ENCODE assay signal across 21 cellular contexts in genomic region chr5:151647320-151647861, GRCh38. TPM values are rescaled to one million over a fixed set of nuclear protein-coding genes. Genes with fewer than 3 reads are reported as not detected.
DNase-seq lines count a peak whose midpoint lies in the region; ATAC-seq and TF ChIP-seq lines count a peak whose summit lies in the region.
"Had no signal": no experiment of that assay in that cellular context is flagged by ENCODE, and none has a peak within 500 bp of the region (broad histone marks: within the 10 kb centered on the region; RNA-seq: fewer than 3 reads in every experiment).

No MANE protein-coding gene starts in this region.

- no peaks in the 10 kb centered on the region for H3K27me3 ChIP-seq in naive thymus-derived CD4-positive, alpha-beta T cell (ENCODE audit: control insufficient read depth in 2 of 2, insufficient read depth in 2 of 2, low read length in 2 of 2)
- no peaks in the 10 kb centered on the region for H3K27me3 ChIP-seq in suprapubic skin

- TF ChIP-seq CTCF in suprapubic skin (IDR thresholded peaks at IDR 0.05): no peak

- TF ChIP-seq POLR2A in suprapubic skin (IDR thresholded peaks at IDR 0.05): no peak

- 75% methylated on average over 5 of the region's 5 CpGs for WGBS in suprapubic skin

- no peaks in the 10 kb centered on the region for H3K4me1 ChIP-seq in naive thymus-derived CD4-positive, alpha-beta T cell (ENCODE audit: control insufficient read depth in 2 of 2, insufficient read depth in 2 of 2, low read length in 2 of 2)
- H3K4me1 ChIP-seq in suprapubic skin: peaks cover 35% of the 10 kb centered on the region

- no peaks in the 10 kb centered on the region for H3K9me3 Mint-ChIP-seq in activated T-helper 17 cell treated with anti-CD3 and anti-CD28 coated beads, Interleukin-2, amount 50 U/mL, for 72 hours
- H3K9me3 Mint-ChIP-seq in naive thymus-derived CD4-positive, alpha-beta T cell: no peaks in the 10 kb centered on the region
- H3K9me3 Mint-ChIP-seq: HFFc6; natural killer cell treated with Interleukin-12 subunit alpha and Interleukin-12 subunit beta and Interleukin-15 and Interleukin-18, amount 100 ng/mL, for 72 hours; T-cell had no signal

- TF ChIP-seq EP300 in suprapubic skin (IDR thresholded peaks at IDR 0.05): no peak

- H3K27ac ChIP-seq in naive thymus-derived CD4-positive, alpha-beta T cell (ENCODE audit: low read depth, low read length): no peak overlapping the region
- H3K27ac ChIP-seq in suprapubic skin: no peak overlapping the region

- CTCF ChIA-PET in naive thymus-derived CD4-positive, alpha-beta T cell (lab: Charles Lee): no interaction called here

- no peak overlapping the region for H3K27ac Mint-ChIP-seq in activated T-helper 17 cell treated with anti-CD3 and anti-CD28 coated beads, Interleukin-2, amount 50 U/mL, for 72 hours
- no peak overlapping the region for H3K27ac Mint-ChIP-seq in naive thymus-derived CD4-positive, alpha-beta T cell
- H3K27ac Mint-ChIP-seq: HFFc6; natural killer cell treated with Interleukin-12 subunit alpha and Interleukin-12 subunit beta and Interleukin-15 and Interleukin-18, amount 100 ng/mL, for 72 hours; T-cell had no signal

- H3K4me3 Mint-ChIP-seq in activated T-helper 17 cell treated with anti-CD3 and anti-CD28 coated beads, Interleukin-2, amount 50 U/mL, for 72 hours: no peak overlapping the region
- H3K4me3 Mint-ChIP-seq in naive thymus-derived CD4-positive, alpha-beta T cell: no peak overlapping the region
- H3K4me3 Mint-ChIP-seq: HFFc6; natural killer cell treated with Interleukin-12 subunit alpha and Interleukin-12 subunit beta and Interleukin-15 and Interleukin-18, amount 100 ng/mL, for 72 hours; T-cell had no signal

- peak; percentile 18 for DNase-seq in SKM-1 treated with dmso at 0.1 percent for 144 hours (lab: John Stamatoyannopoulos, UW; ENCODE audit: unreplicated experiment)
- DNase-seq in SKM-1 (lab: John Stamatoyannopoulos, UW; ENCODE audit: unreplicated experiment): no peak
- peak; percentile 12 for DNase-seq in NCI-H187 treated with DMSO at 0.1 percent for 48 hours (lab: John Stamatoyannopoulos, UW)
- DNase-seq in naive thymus-derived CD4-positive, alpha-beta T cell: no peak
- no peak for DNase-seq in HPDE6-E6E7 (ENCODE audit: extremely low spot score)
- no peak for DNase-seq in NCI-H2171 treated with DMSO at 0.1 percent for 48 hours (lab: John Stamatoyannopoulos, UW)
- DNase-seq in suprapubic skin (ENCODE audit: low spot score in 2 of 2): no peak
- DNase-seq: activated naive CD4-positive, alpha-beta T cell treated with Interleukin-2 at 50 U/mL for 16 hours; amygdala; caudate nucleus; EL; HFFc6; NCI-H1694; NCI-H2227 treated with DMSO at 0.1 percent for 48 hours; T-cell had no signal

- no peaks in the 10 kb centered on the region for H3K4me1 Mint-ChIP-seq in activated T-helper 17 cell treated with anti-CD3 and anti-CD28 coated beads, Interleukin-2, amount 50 U/mL, for 72 hours
- H3K4me1 Mint-ChIP-seq in naive thymus-derived CD4-positive, alpha-beta T cell: peaks cover 0 to 4% (median 0%) of the 10 kb centered on the region in 7 donors
- H3K4me1 Mint-ChIP-seq: T-cell had no signal

- H3K36me3 Mint-ChIP-seq in activated T-helper 17 cell treated with anti-CD3 and anti-CD28 coated beads, Interleukin-2, amount 50 U/mL, for 72 hours (ENCODE audit: low read depth): no peaks in the 10 kb centered on the region
- no peaks in the 10 kb centered on the region for H3K36me3 Mint-ChIP-seq in naive thymus-derived CD4-positive, alpha-beta T cell
- H3K36me3 Mint-ChIP-seq: natural killer cell treated with Interleukin-12 subunit alpha and Interleukin-12 subunit beta and Interleukin-15 and Interleukin-18, amount 100 ng/mL, for 72 hours; T-cell had no signal

- no peaks in the 10 kb centered on the region for H3K36me3 ChIP-seq in naive thymus-derived CD4-positive, alpha-beta T cell (ENCODE audit: control insufficient read depth in 2 of 3, insufficient read depth in 3 of 3, low read length in 3 of 3)
- no peaks in the 10 kb centered on the region for H3K36me3 ChIP-seq in suprapubic skin

- peak; percentile 43 for ATAC-seq in activated T-helper 17 cell treated with anti-CD3 and anti-CD28 coated beads, Interleukin-2, amount 50 U/mL, for 72 hours (replicated peaks)
- ATAC-seq in naive thymus-derived CD4-positive, alpha-beta T cell: peak; percentile 83
- ATAC-seq: HepG2; natural killer cell treated with Interleukin-12 subunit alpha and Interleukin-12 subunit beta and Interleukin-15 and Interleukin-18, amount 100 ng/mL, for 72 hours; Right ventricle myocardium inferior; sciatic nerve; T-cell had no signal

- H3K9me3 ChIP-seq in naive thymus-derived CD4-positive, alpha-beta T cell (ENCODE audit: control insufficient read depth in 2 of 3, low read length in 3 of 3): no peaks in the 10 kb centered on the region
- H3K9me3 ChIP-seq in suprapubic skin: no peaks in the 10 kb centered on the region

- intact Hi-C loops in naive thymus-derived CD4-positive, alpha-beta T cell (cut with micrococcal nuclease): no loop called here

- H3K27me3 Mint-ChIP-seq in activated T-helper 17 cell treated with anti-CD3 and anti-CD28 coated beads, Interleukin-2, amount 50 U/mL, for 72 hours: peaks cover 5% of the 10 kb centered on the region
- H3K27me3 Mint-ChIP-seq in naive thymus-derived CD4-positive, alpha-beta T cell: peaks cover 0 to 21% (median 0%) of the 10 kb centered on the region in 5 donors

- POLR2A ChIA-PET in naive thymus-derived CD4-positive, alpha-beta T cell (lab: Charles Lee): no interaction called here

- H3K4me3 ChIP-seq in naive thymus-derived CD4-positive, alpha-beta T cell (ENCODE audit: low read length): no peak overlapping the region
- no peak overlapping the region for H3K4me3 ChIP-seq in suprapubic skin

RNA-seq across cellular contexts. Expression of gene SPARC, which starts 39.3 kb away (rescaled TPM):
- under 1 TPM in 1 of 2 donors, not detected in 1; 0.26 TPM for total RNA-seq in activated T-helper 17 cell treated with anti-CD3 and anti-CD28 coated beads, Interleukin-2, amount 50 U/mL, for 72 hours
- total RNA-seq in naive thymus-derived CD4-positive, alpha-beta T cell: 10 to 100 TPM in 1 of 5 experiments, 1 to 10 TPM in 1, under 1 TPM in 2, not detected in 1; 0.43 to 14.5 (median 1.4) TPM
- polyA plus RNA-seq in naive thymus-derived CD4-positive, alpha-beta T cell: under 1 TPM in 1 of 2 donors, not detected in 1; 0.30 TPM
- 100 to 1,000 TPM; 265 to 337 (median 270) TPM for total RNA-seq in suprapubic skin
- total RNA-seq: natural killer cell treated with Interleukin-12 subunit alpha and Interleukin-12 subunit beta and Interleukin-15 and Interleukin-18, amount 100 ng/mL, for 72 hours had no signal

RNA-seq across cellular contexts. Expression of gene FAT2, which starts 56.3 kb away (rescaled TPM):
- not detected for total RNA-seq in activated T-helper 17 cell treated with anti-CD3 and anti-CD28 coated beads, Interleukin-2, amount 50 U/mL, for 72 hours
- not detected for total RNA-seq in naive thymus-derived CD4-positive, alpha-beta T cell
- polyA plus RNA-seq in naive thymus-derived CD4-positive, alpha-beta T cell: not detected
- total RNA-seq in suprapubic skin: 100 to 1,000 TPM; 107 to 205 (median 164) TPM
- total RNA-seq: dermis microvascular lymphatic vessel endothelial cell; HepG2; HFFc6; natural killer cell treated with Interleukin-12 subunit alpha and Interleukin-12 subunit beta and Interleukin-15 and Interleukin-18, amount 100 ng/mL, for 72 hours; Right ventricle myocardium inferior; T-cell had no signal
- polyA plus RNA-seq: HepG2 had no signal

Comparison
In these comparisons a context has a peak if more than half of its experiments do, and no peak if none do; other contexts are left out.
1. DNase-seq: peak in SKM-1 treated with dmso at 0.1 percent for 144 hours (single experiment) and NCI-H187 treated with DMSO at 0.1 percent for 48 hours (single experiment); none in SKM-1 (single experiment), naive thymus-derived CD4-positive, alpha-beta T cell (0 of 9), HPDE6-E6E7 (single experiment), NCI-H2171 treated with DMSO at 0.1 percent for 48 hours (single experiment) and suprapubic skin (0 of 2).
2. RNA of gene SPARC, which starts 39.3 kb away (total RNA-seq): 265 to 337 TPM in suprapubic skin; 0.43 to 14.5 TPM in naive thymus-derived CD4-positive, alpha-beta T cell and 0.26 TPM in activated T-helper 17 cell treated with anti-CD3 and anti-CD28 coated beads, Interleukin-2, amount 50 U/mL, for 72 hours; every median in the first group is over 10 times any median in the second.
3. RNA of gene FAT2, which starts 56.3 kb away (total RNA-seq): 107 to 205 TPM in suprapubic skin; not detected in activated T-helper 17 cell treated with anti-CD3 and anti-CD28 coated beads, Interleukin-2, amount 50 U/mL, for 72 hours and not detected in naive thymus-derived CD4-positive, alpha-beta T cell; every median in the first group is over 100 times any median in the second.